ENCODE assay signal across 17 cellular contexts in genomic region chr16:72198641-72199250, GRCh38. TPM values are rescaled to one million over a fixed set of nuclear protein-coding genes. Genes with fewer than 3 reads are reported as not detected.
DNase-seq lines count a peak whose midpoint lies in the region; TF ChIP-seq lines count a peak whose summit lies in the region.
"Had no signal": no experiment of that assay in that cellular context is flagged by ENCODE, and none has a peak within 500 bp of the region (broad histone marks: within the 10 kb centered on the region; RNA-seq: fewer than 3 reads in every experiment).

No MANE protein-coding gene starts in this region.

- intact Hi-C loops in posterior cingulate gyrus (cut with DNase I) = no loop called here

- H3K36me3 Mint-ChIP-seq in H9 (ENCODE audit: insufficient read depth in 1 of 3, low read depth in 3 of 3) (no peaks in the 10 kb centered on the region), neural progenitor cell (no peaks in the 10 kb centered on the region), endothelial cell (ENCODE audit: low read depth, unreplicated experiment) (no peaks in the 10 kb centered on the region)
- H3K36me3 Mint-ChIP-seq: CD4-positive, alpha-beta memory T cell had no signal

- H3K27ac ChIP-seq in H9 (ENCODE audit: insufficient read length, low read depth, low read length) = no peak overlapping the region
- H3K27ac ChIP-seq in neural progenitor cell = no peak overlapping the region
- H3K27ac ChIP-seq: gastrocnemius medialis, SK-N-MC, thoracic aorta had no signal

- no peak overlapping the region for H2BK12ac ChIP-seq in H9 (ENCODE audit: insufficient read length, low read depth, low read length)

- H3K56ac ChIP-seq in H9 (ENCODE audit: insufficient read length, low read depth, low read length) = no peak overlapping the region

- H3K4me1 ChIP-seq in H9 (ENCODE audit: insufficient read depth, low read length) (no peaks in the 10 kb centered on the region; the same call in 1 of the 2 replicates), endocrine pancreas (ENCODE audit: control insufficient read depth, insufficient read depth, low read length) (peaks cover 35% of the 10 kb centered on the region), neural progenitor cell (peaks cover 12% of the 10 kb centered on the region)
- H3K4me1 ChIP-seq: gastrocnemius medialis had no signal

- H3T11ph ChIP-seq in H9 (ENCODE audit: low read length) = no peak overlapping the region

- no peaks in the 10 kb centered on the region for H3K23me2 ChIP-seq in H9 (ENCODE audit: insufficient read length, low read depth, low read length, poor library complexity, severe bottlenecking)

- H3K23ac ChIP-seq in H9 (ENCODE audit: insufficient read length, low read depth, low read length) = no peak overlapping the region

- H3K4me1 Mint-ChIP-seq in H9 (peaks cover 40 to 47% of the 10 kb centered on the region in 2 experiments), neural progenitor cell (peaks cover 62% of the 10 kb centered on the region), endothelial cell (ENCODE audit: unreplicated experiment) (peaks cover 4% of the 10 kb centered on the region)

- H3K79me2 ChIP-seq in H9 (ENCODE audit: insufficient read depth, low read length) = no peaks in the 10 kb centered on the region
- H3K79me2 ChIP-seq in neural progenitor cell (ENCODE audit: low read depth) = no peaks in the 10 kb centered on the region

- no peaks in the 10 kb centered on the region for H3K9me3 Mint-ChIP-seq in H9
- H3K9me3 Mint-ChIP-seq in neural progenitor cell = no peaks in the 10 kb centered on the region
- H3K9me3 Mint-ChIP-seq in endothelial cell (ENCODE audit: unreplicated experiment) = no peaks in the 10 kb centered on the region
- H3K9me3 Mint-ChIP-seq: activated naive CD8-positive, alpha-beta T cell treated with anti-CD3 and anti-CD28 coated beads, Interleukin-2, amount 50 U/mL, for 24 hours; activated T-helper 17 cell treated with anti-CD3 and anti-CD28 coated beads, Interleukin-2, amount 50 U/mL, for 72 hours; CD4-positive, alpha-beta memory T cell had no signal

- H3K36me3 ChIP-seq in endocrine pancreas (ENCODE audit: control insufficient read depth, insufficient read depth, low read length) (no peaks in the 10 kb centered on the region), neural progenitor cell (no peaks in the 10 kb centered on the region)
- H3K36me3 ChIP-seq: gastrocnemius medialis, thoracic aorta had no signal

- H3K9me3 ChIP-seq in H9 (ENCODE audit: control insufficient read depth, low read depth, low read length) (no peaks in the 10 kb centered on the region), endocrine pancreas (ENCODE audit: control insufficient read depth, low read length) (no peaks in the 10 kb centered on the region), neural progenitor cell (ENCODE audit: low read depth) (no peaks in the 10 kb centered on the region)
- H3K9me3 ChIP-seq: gastrocnemius medialis, thoracic aorta had no signal

- H3K27me3 Mint-ChIP-seq in H9 (ENCODE audit: low read depth) (no peaks in the 10 kb centered on the region), neural progenitor cell (ENCODE audit: insufficient read depth, low read depth) (peaks cover 2% of the 10 kb centered on the region), endothelial cell (ENCODE audit: unreplicated experiment) (peaks cover 3% of the 10 kb centered on the region)

- no peaks in the 10 kb centered on the region for H3K27me3 ChIP-seq in H9 (ENCODE audit: insufficient read depth, low read length)
- no peaks in the 10 kb centered on the region for H3K27me3 ChIP-seq in endocrine pancreas (ENCODE audit: control insufficient read depth, insufficient read depth, low read length)
- H3K27me3 ChIP-seq in neural progenitor cell = no peaks in the 10 kb centered on the region
- H3K27me3 ChIP-seq: gastrocnemius medialis had no signal

- no CpG with 5 or more reads among the region's 13 CpGs for WGBS in H9 (ENCODE audit: extremely low coverage, insufficient read length, low lambda C conversion rate)

- no peak overlapping the region for H3K14ac ChIP-seq in H9 (ENCODE audit: insufficient read depth, low read length)

- H2BK15ac ChIP-seq in H9 (ENCODE audit: low read depth, low read length) = no peak overlapping the region

- H4K20me1 ChIP-seq in H9 (ENCODE audit: control insufficient read depth, insufficient read depth, insufficient read length) (no peaks in the 10 kb centered on the region), neural progenitor cell (ENCODE audit: low read depth) (no peaks in the 10 kb centered on the region)

- no peaks in the 10 kb centered on the region for H3F3A ChIP-seq in neural progenitor cell (ENCODE audit: low read depth)

- no peak overlapping the region for H3K4me3 Mint-ChIP-seq in H9
- no peak overlapping the region for H3K4me3 Mint-ChIP-seq in neural progenitor cell
- H3K4me3 Mint-ChIP-seq in endothelial cell (ENCODE audit: unreplicated experiment) = no peak overlapping the region
- H3K4me3 Mint-ChIP-seq: activated naive CD8-positive, alpha-beta T cell treated with anti-CD3 and anti-CD28 coated beads, Interleukin-2, amount 50 U/mL, for 24 hours; activated T-helper 17 cell treated with anti-CD3 and anti-CD28 coated beads, Interleukin-2, amount 50 U/mL, for 72 hours; CD4-positive, alpha-beta memory T cell had no signal

- H3K4me3 ChIP-seq in endocrine pancreas (ENCODE audit: control insufficient read depth, insufficient read depth, low read length) = no peak overlapping the region
- H3K4me3 ChIP-seq in neural progenitor cell = no peak overlapping the region
- H3K4me3 ChIP-seq: gastrocnemius medialis, SK-N-MC, thoracic aorta had no signal

- H4K5ac ChIP-seq in H9 (ENCODE audit: insufficient read length, low read depth, low read length) = no peak overlapping the region

- H2AFZ ChIP-seq in H9 (ENCODE audit: low read length) (no peak overlapping the region), neural progenitor cell (replicated peaks) (no peak overlapping the region)

- H3K9ac ChIP-seq in H9 (ENCODE audit: extremely low read depth, insufficient read length, low read length) = no peak overlapping the region
- peak overlapping the region; percentile 10 for H3K9ac ChIP-seq in endocrine pancreas (ENCODE audit: control insufficient read depth, insufficient read depth, low read length)
- no peak overlapping the region for H3K9ac ChIP-seq in neural progenitor cell

- H3K27ac Mint-ChIP-seq in H9 (no peak overlapping the region), neural progenitor cell (peak overlapping the region; percentile 68), endothelial cell (ENCODE audit: unreplicated experiment) (no peak overlapping the region)
- H3K27ac Mint-ChIP-seq: activated naive CD8-positive, alpha-beta T cell treated with anti-CD3 and anti-CD28 coated beads, Interleukin-2, amount 50 U/mL, for 24 hours; activated T-helper 17 cell treated with anti-CD3 and anti-CD28 coated beads, Interleukin-2, amount 50 U/mL, for 72 hours; CD4-positive, alpha-beta memory T cell had no signal

- no peak overlapping the region for H2BK20ac ChIP-seq in H9 (ENCODE audit: low read depth, low read length, poor library complexity, severe bottlenecking)

- no peak overlapping the region for H2BK120ac ChIP-seq in H9 (ENCODE audit: low read depth, low read length, poor library complexity, severe bottlenecking)

- no peak overlapping the region for H2AK5ac ChIP-seq in H9 (ENCODE audit: insufficient read length, low read length)

- no peak overlapping the region for H3K4ac ChIP-seq in H9 (ENCODE audit: low read depth, low read length)

- no peak overlapping the region for H4K8ac ChIP-seq in H9 (replicated peaks; ENCODE audit: insufficient read length, low read depth, low read length)

- H4K91ac ChIP-seq in H9 (ENCODE audit: insufficient read length, low read depth, low read length) = no peak overlapping the region

- no peak overlapping the region for H3K18ac ChIP-seq in H9 (ENCODE audit: insufficient read length, low read depth, low read length)

- no peaks in the 10 kb centered on the region for H3K79me1 ChIP-seq in H9 (ENCODE audit: insufficient read depth, low read depth, low read length, poor library complexity, severe bottlenecking)

- H2BK5ac ChIP-seq in H9 (ENCODE audit: insufficient read length, low read length) = no peak overlapping the region

- TF ChIP-seq CTCF in H9 (conservative IDR thresholded peaks at IDR 0.05) (no peak), neural progenitor cell (IDR thresholded peaks at IDR 0.05) (no peak), endothelial cell (IDR thresholded peaks at IDR 0.05; ENCODE audit: unreplicated experiment) (no peak)

- peak; percentile 46 for DNase-seq in H9
- peak; percentile 63 for DNase-seq in NCI-H345 (lab: John Stamatoyannopoulos, UW)
- no peak for DNase-seq in neural progenitor cell (ENCODE audit: low spot score)
- no peak for DNase-seq in posterior cingulate gyrus
- DNase-seq in endothelial cell (ENCODE audit: low spot score) = no peak
- DNase-seq in HPDE6-E6E7 (ENCODE audit: extremely low spot score) = no peak
- DNase-seq: activated CD4-positive, alpha-beta T cell treated with anti-CD3 and anti-CD28 coated beads for 1 hour; activated naive CD8-positive, alpha-beta T cell treated with anti-CD3 and anti-CD28 coated beads, Interleukin-2, amount 50 U/mL, for 24 hours; CD4-positive, alpha-beta memory T cell; DND-41; KG1 had no signal

- H3K4me2 ChIP-seq in H9 (ENCODE audit: insufficient read depth, insufficient read length, low read length) (no peak overlapping the region), neural progenitor cell (no peak overlapping the region)

RNA-seq across cellular contexts. Expression of gene PMFBP1, which starts 26.8 kb away (rescaled TPM):
- 1.6 and 2.7 TPM in 2 replicates for total RNA-seq in H9 (2021)
- total RNA-seq in neural progenitor cell (ENCODE audit: low replicate concordance) = 0.96 and 12.8 TPM in 2 replicates
- total RNA-seq in endothelial cell (ENCODE audit: unreplicated experiment) = 0.38 TPM
- total RNA-seq: dermis blood vessel endothelial cell, gastrocnemius medialis had no signal

Comparison
In these comparisons a context has a peak if more than half of its experiments do, and no peak if none do; other contexts are left out.
1. DNase-seq: peak in H9 (single experiment) and NCI-H345 (single experiment); none in neural progenitor cell (single experiment), posterior cingulate gyrus (0 of 10), endothelial cell (single experiment) and HPDE6-E6E7 (single experiment).